In the genomic region with DNA sequence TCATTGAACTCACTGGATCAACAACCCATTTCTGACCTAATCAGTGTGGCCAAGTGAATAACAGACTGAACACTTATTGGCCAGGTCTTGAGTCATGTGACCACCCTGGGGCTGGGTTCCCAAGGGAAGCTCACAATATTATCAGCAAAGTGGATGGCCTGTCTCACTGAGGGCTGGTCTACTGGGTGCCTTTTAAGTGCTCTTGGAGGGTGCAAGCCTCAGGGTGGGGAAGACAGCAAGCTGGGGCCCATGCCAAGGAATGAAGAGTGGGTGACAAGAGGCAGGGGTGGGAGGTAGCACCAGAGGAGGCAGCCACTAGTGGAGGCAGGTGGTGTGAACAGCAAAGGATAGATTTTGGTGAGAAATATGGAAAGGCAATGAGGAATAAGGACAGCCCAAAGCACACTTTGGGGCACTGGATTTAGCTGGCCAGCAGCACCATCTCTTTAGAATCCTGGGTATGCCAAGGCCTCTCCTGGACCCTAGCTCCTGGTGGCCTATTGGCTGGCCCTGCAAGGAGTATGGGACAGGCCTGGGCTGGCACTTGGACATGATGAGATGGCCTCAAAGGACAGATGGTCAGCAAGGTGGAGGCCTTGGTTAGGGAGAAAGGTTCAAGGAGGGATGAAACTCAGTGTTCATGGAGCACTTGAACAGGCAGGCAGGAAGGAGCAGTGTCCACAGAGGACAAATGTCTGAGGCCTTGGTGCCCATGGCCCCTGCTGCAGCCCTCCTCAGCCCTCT, we compare ENCODE assay signal across 12 cellular contexts. TPM values are rescaled to one million over a fixed set of nuclear protein-coding genes. Genes with fewer than 3 reads are reported as not detected.
DNase-seq lines count a peak whose midpoint lies in the region; ATAC-seq and TF ChIP-seq lines count a peak whose summit lies in the region.
"Had no signal": no experiment of that assay in that cellular context is flagged by ENCODE, and none has a peak within 500 bp of the region (broad histone marks: within the 10 kb centered on the region; RNA-seq: fewer than 3 reads in every experiment).

No MANE protein-coding gene starts in this region.

- H3K9me3 ChIP-seq in mammary epithelial cell (replicated peaks; ENCODE audit: insufficient read depth, low read length) (no peaks in the 10 kb centered on the region), upper lobe of right lung (no peaks in the 10 kb centered on the region)
- H3K9me3 ChIP-seq: SJCRH30 had no signal

- H3K4me1 Mint-ChIP-seq in MCF 10A (ENCODE audit: insufficient read depth, unreplicated experiment) = peaks cover 16% of the 10 kb centered on the region
- peaks cover 9% of the 10 kb centered on the region for H3K4me1 Mint-ChIP-seq in WTC11
- peaks cover 11% of the 10 kb centered on the region for H3K4me1 Mint-ChIP-seq in glutamatergic neuron (ENCODE audit: low read depth, unreplicated experiment)

- BruUV-seq in MCF 10A (replicated peaks; lab: Mats Ljungman, UMichigan) (no TSS peak), mammary epithelial cell (replicated peaks; lab: Mats Ljungman, UMichigan) (no TSS peak)

- ATAC-seq in WTC11 (no peak), upper lobe of right lung (no peak)
- no peak for ATAC-seq in activated CD4-positive, CD25-positive, alpha-beta regulatory T cell treated with anti-CD3 and anti-CD28 coated beads, Interleukin-2, amount 50 U/mL, for 24 hours
- ATAC-seq: left cardiac atrium had no signal

- no peak overlapping the region for H3K4me2 ChIP-seq in mammary epithelial cell (ENCODE audit: insufficient read depth, low read depth, low read length)
- H3K4me2 ChIP-seq: smooth muscle cell had no signal

- DNase-seq in MCF 10A (ENCODE audit: unreplicated experiment) (peak; percentile 15), mammary epithelial cell (no peak), WTC11 (ENCODE audit: low spot score) (no peak), glutamatergic neuron (no peak), upper lobe of right lung (no peak), midbrain (lab: John Stamatoyannopoulos, UW) (no peak)
- no peak for DNase-seq in stimulated activated CD4-positive, alpha-beta T cell treated with anti-CD3 and anti-CD28 coated beads, Interleukin-1b, Interleukin-23, amount 100 ng/mL, for 48 hours
- DNase-seq: left cardiac atrium, MV-4-11 had no signal

- TF ChIP-seq CTCF in MCF 10A (IDR thresholded peaks at IDR 0.05; ENCODE audit: unreplicated experiment) (no peak), mammary epithelial cell (conservative IDR thresholded peaks at IDR 0.05 in 1 of 2, IDR thresholded peaks at IDR 0.05 in 1 of 2; ENCODE audit: extremely low read depth in 1 of 2, insufficient read depth in 1 of 2, low read depth in 1 of 2, low read length in 2 of 2) (no peak), WTC11 (IDR thresholded peaks at IDR 0.05) (no peak), glutamatergic neuron (IDR thresholded peaks at IDR 0.05; ENCODE audit: partially characterized antibody, unreplicated experiment) (no peak), upper lobe of right lung (IDR thresholded peaks at IDR 0.05) (no peak)

- H3K27ac Mint-ChIP-seq in MCF 10A (ENCODE audit: low read depth, unreplicated experiment) (no peak overlapping the region), WTC11 (no peak overlapping the region), glutamatergic neuron (ENCODE audit: unreplicated experiment) (peak overlapping the region; percentile 6)

- H3K27ac ChIP-seq in mammary epithelial cell (ENCODE audit: insufficient read depth, low read depth, low read length) = no peak overlapping the region
- H3K27ac ChIP-seq in upper lobe of right lung = peak overlapping the region; percentile 97
- H3K27ac ChIP-seq: SJCRH30 had no signal

- POLR2A ChIA-PET in MCF 10A (lab: Yijun Ruan, JAX) = interaction anchor here (0.6 to 5.2 kb wide), 7 partner anchors 10 to 262 kb away, joined by 3 to 56 read pairs (median 4); a partner anchor contains a TSS
- POLR2A ChIA-PET in WTC11 (lab: Charles Lee) = no interaction called here

- H3K79me2 ChIP-seq in mammary epithelial cell (ENCODE audit: insufficient read depth, low read length) = peaks cover 8% of the 10 kb centered on the region

- H3K4me3 Mint-ChIP-seq in MCF 10A (ENCODE audit: unreplicated experiment) = no peak overlapping the region
- H3K4me3 Mint-ChIP-seq in WTC11 = no peak overlapping the region
- H3K4me3 Mint-ChIP-seq in glutamatergic neuron (ENCODE audit: unreplicated experiment) = peak overlapping the region; percentile 26

- no peak overlapping the region for H3K9ac ChIP-seq in mammary epithelial cell (ENCODE audit: insufficient read depth, low read length)

- dilution Hi-C loops in mammary epithelial cell (cut with HindIII; ENCODE audit: low sequenced_read_pairs) = loop anchor here (5.0 kb wide), 3 partner anchors 36 to 74 kb away; a partner anchor contains a TSS

- H3K27me3 Mint-ChIP-seq in MCF 10A (ENCODE audit: insufficient read depth, unreplicated experiment) = no peaks in the 10 kb centered on the region
- no peaks in the 10 kb centered on the region; the same call in 1 of the 2 replicates for H3K27me3 Mint-ChIP-seq in WTC11 (ENCODE audit: low read depth)
- H3K27me3 Mint-ChIP-seq in glutamatergic neuron (ENCODE audit: unreplicated experiment) = peaks cover 12% of the 10 kb centered on the region

- in situ Hi-C loops in mammary epithelial cell (cut with MboI; ENCODE audit: low sequenced_read_pairs in 2 of 2) = no loop called here

- H3K4me3 ChIP-seq in mammary epithelial cell (replicated peaks in 1 of 3; ENCODE audit: insufficient read depth in 1 of 3, low read depth in 2 of 3, low read length in 3 of 3) (no peak overlapping the region), upper lobe of right lung (no peak overlapping the region)
- H3K4me3 ChIP-seq: SJCRH30, smooth muscle cell had no signal

- no peaks in the 10 kb centered on the region for H3K36me3 ChIP-seq in mammary epithelial cell (ENCODE audit: insufficient read depth, low read length)
- H3K36me3 ChIP-seq in upper lobe of right lung = no peaks in the 10 kb centered on the region
- H3K36me3 ChIP-seq: SJCRH30 had no signal

- CTCF ChIA-PET in MCF 10A (lab: Yijun Ruan, JAX) (interaction anchor here (0.6 kb wide), 2 partner anchors 50 to 634 kb away, joined by 3 read pairs; no protein-coding TSS in a partner anchor), mammary epithelial cell (lab: Charles Lee; ENCODE audit: low non-redundant PET) (no interaction called here), WTC11 (lab: Charles Lee) (interaction anchor here (1.1 kb wide), 1 partner anchor 67 kb away, joined by 5 read pairs; no protein-coding TSS in a partner anchor)

- no peaks in the 10 kb centered on the region for H4K20me1 ChIP-seq in mammary epithelial cell (ENCODE audit: insufficient read depth, low read length)

- peaks cover 13% of the 10 kb centered on the region for H3K36me3 Mint-ChIP-seq in MCF 10A (ENCODE audit: insufficient read depth, unreplicated experiment)
- no peaks in the 10 kb centered on the region for H3K36me3 Mint-ChIP-seq in WTC11
- no peaks in the 10 kb centered on the region for H3K36me3 Mint-ChIP-seq in glutamatergic neuron (ENCODE audit: unreplicated experiment)

- no peak overlapping the region for H2AFZ ChIP-seq in mammary epithelial cell (ENCODE audit: low read depth, low read length)

- H3K4me1 ChIP-seq in mammary epithelial cell (ENCODE audit: insufficient read depth, low read length) (peaks cover 39% of the 10 kb centered on the region), upper lobe of right lung (peaks cover 16% of the 10 kb centered on the region)

- H3K9me3 Mint-ChIP-seq in MCF 10A (ENCODE audit: unreplicated experiment) (no peaks in the 10 kb centered on the region), WTC11 (no peaks in the 10 kb centered on the region), glutamatergic neuron (ENCODE audit: unreplicated experiment) (peaks cover 18% of the 10 kb centered on the region)

- intact Hi-C loops in MCF 10A (cut with micrococcal nuclease) (no loop called here), mammary epithelial cell (cut with micrococcal nuclease) (no loop called here), upper lobe of right lung (cut with DNase I) (no loop called here)

- no peaks in the 10 kb centered on the region for H3K27me3 ChIP-seq in mammary epithelial cell (ENCODE audit: insufficient read depth, low read length)
- no peaks in the 10 kb centered on the region for H3K27me3 ChIP-seq in upper lobe of right lung
- H3K27me3 ChIP-seq: SJCRH30 had no signal

TF ChIP-seq in WTC11, 78 proteins besides CTCF, POLR2A, EP300 and RAD21 (continues in another document):
- TF ChIP-seq, protein P1, sequence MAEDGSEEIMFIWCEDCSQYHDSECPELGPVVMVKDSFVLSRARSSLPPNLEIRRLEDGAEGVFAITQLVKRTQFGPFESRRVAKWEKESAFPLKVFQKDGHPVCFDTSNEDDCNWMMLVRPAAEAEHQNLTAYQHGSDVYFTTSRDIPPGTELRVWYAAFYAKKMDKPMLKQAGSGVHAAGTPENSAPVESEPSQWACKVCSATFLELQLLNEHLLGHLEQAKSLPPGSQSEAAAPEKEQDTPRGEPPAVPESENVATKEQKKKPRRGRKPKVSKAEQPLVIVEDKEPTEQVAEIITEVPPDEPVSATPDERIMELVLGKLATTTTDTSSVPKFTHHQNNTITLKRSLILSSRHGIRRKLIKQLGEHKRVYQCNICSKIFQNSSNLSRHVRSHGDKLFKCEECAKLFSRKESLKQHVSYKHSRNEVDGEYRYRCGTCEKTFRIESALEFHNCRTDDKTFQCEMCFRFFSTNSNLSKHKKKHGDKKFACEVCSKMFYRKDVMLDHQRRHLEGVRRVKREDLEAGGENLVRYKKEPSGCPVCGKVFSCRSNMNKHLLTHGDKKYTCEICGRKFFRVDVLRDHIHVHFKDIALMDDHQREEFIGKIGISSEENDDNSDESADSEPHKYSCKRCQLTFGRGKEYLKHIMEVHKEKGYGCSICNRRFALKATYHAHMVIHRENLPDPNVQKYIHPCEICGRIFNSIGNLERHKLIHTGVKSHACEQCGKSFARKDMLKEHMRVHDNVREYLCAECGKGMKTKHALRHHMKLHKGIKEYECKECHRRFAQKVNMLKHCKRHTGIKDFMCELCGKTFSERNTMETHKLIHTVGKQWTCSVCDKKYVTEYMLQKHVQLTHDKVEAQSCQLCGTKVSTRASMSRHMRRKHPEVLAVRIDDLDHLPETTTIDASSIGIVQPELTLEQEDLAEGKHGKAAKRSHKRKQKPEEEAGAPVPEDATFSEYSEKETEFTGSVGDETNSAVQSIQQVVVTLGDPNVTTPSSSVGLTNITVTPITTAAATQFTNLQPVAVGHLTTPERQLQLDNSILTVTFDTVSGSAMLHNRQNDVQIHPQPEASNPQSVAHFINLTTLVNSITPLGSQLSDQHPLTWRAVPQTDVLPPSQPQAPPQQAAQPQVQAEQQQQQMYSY (CRISPR knock-in tag; IDR thresholded peaks at IDR 0.05) = no peak

RNA-seq across cellular contexts. Expression of a gene that starts 34.2 kb away (rescaled TPM):
- total RNA-seq in MCF 10A (2022) = 29.4 and 42.8 TPM in 2 replicates
- total RNA-seq in mammary epithelial cell = 10 to 100 TPM; 36.2 to 77.8 TPM
- 57.1 TPM for polyA plus RNA-seq in mammary epithelial cell
- polyA minus RNA-seq in mammary epithelial cell = 67.3 TPM
- 44.0 to 49.5 TPM (median 47.7 TPM) in 3 replicates for total RNA-seq in WTC11 (2021)
- total RNA-seq in glutamatergic neuron (ENCODE audit: unreplicated experiment) = 37.7 TPM
- total RNA-seq in upper lobe of right lung = 34.8 TPM
